In genomic region chr1:24696033-24696755, GRCh38 we compare ENCODE assay signal across 1 cellular context.
TF ChIP-seq lines count a peak whose summit lies in the region.

No MANE protein-coding gene starts in this region.

TF ChIP-seq in IMR-90, 13 proteins besides CTCF, POLR2A, EP300 and RAD21:
- TF ChIP-seq CEBPB (IDR thresholded peaks at IDR 0.05; ENCODE audit: low read depth, low read length) (no peak), RCOR1 (IDR thresholded peaks at IDR 0.05; ENCODE audit: insufficient replicate concordance, low read length) (no peak), BHLHE40 (IDR thresholded peaks at IDR 0.05; ENCODE audit: low read depth, low read length) (no peak), NFE2L2 (IDR thresholded peaks at IDR 0.05; ENCODE audit: low read depth, low read length) (no peak), CHD1 (IDR thresholded peaks at IDR 0.05; ENCODE audit: low read depth, low read length) (no peak), SMC3 (IDR thresholded peaks at IDR 0.05; ENCODE audit: low read depth, low read length) (no peak), RFX5 (IDR thresholded peaks at IDR 0.05; ENCODE audit: low read depth, low read length) (no peak), ELK1 (IDR thresholded peaks at IDR 0.05; ENCODE audit: borderline replicate concordance, low read depth, low read length) (no peak), FOS (IDR thresholded peaks at IDR 0.05; ENCODE audit: low read depth, low read length) (no peak), MAFK (IDR thresholded peaks at IDR 0.05; ENCODE audit: low read depth, low read length) (no peak)
- TF ChIP-seq, protein P1, sequence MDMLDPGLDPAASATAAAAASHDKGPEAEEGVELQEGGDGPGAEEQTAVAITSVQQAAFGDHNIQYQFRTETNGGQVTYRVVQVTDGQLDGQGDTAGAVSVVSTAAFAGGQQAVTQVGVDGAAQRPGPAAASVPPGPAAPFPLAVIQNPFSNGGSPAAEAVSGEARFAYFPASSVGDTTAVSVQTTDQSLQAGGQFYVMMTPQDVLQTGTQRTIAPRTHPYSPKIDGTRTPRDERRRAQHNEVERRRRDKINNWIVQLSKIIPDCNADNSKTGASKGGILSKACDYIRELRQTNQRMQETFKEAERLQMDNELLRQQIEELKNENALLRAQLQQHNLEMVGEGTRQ (IDR thresholded peaks at IDR 0.05; ENCODE audit: low read depth, low read length), result no peak
TF ChIP-seq in IMR-90: peak in this region for 0.
